Comparison of ENCODE assay signal across 18 cellular contexts in genomic region chr3:23431759-23432158, GRCh38.
"Had no signal": no experiment of that assay in that cellular context is flagged by ENCODE, and none has a peak within 500 bp of the region (broad histone marks: within the 10 kb centered on the region; RNA-seq: fewer than 3 reads in every experiment).

No MANE protein-coding gene starts in this region.

- H2AFZ ChIP-seq: hepatocyte had no signal

- H3K27me3 ChIP-seq: esophagus muscularis mucosa, hepatocyte, pancreas, right lobe of liver, spleen, tibial artery, upper lobe of left lung, uterus had no signal

- H3K4me3 ChIP-seq: esophagus muscularis mucosa, hepatocyte, pancreas, right lobe of liver, spleen, tibial artery, upper lobe of left lung, uterus had no signal

- ATAC-seq: effector memory CD8-positive, alpha-beta T cell; pancreas; right lobe of liver; stimulated activated memory B cell treated with anti-CD40 and anti-IgM and Interleukin-4, amounts not matched to agents 10 μg/mL and 1 μg/mL and 100 μg/mL, for 72 hours had no signal

- H3K36me3 ChIP-seq: esophagus muscularis mucosa, pancreas, right lobe of liver, spleen, tibial artery, upper lobe of left lung, uterus had no signal

- H3K27ac ChIP-seq: epithelial cell of prostate, esophagus muscularis mucosa, hepatocyte, pancreas, right lobe of liver, spleen, tibial artery, upper lobe of left lung, uterus had no signal

- H3K4me2 ChIP-seq: hepatocyte had no signal

- H3K9me3 ChIP-seq: esophagus muscularis mucosa, pancreas, right lobe of liver, tibial artery, upper lobe of left lung, uterus had no signal

- H3K4me1 ChIP-seq: pancreas, right lobe of liver, upper lobe of left lung, uterus had no signal

- DNase-seq: effector memory CD8-positive, alpha-beta T cell; head of caudate nucleus; mesendoderm; naive B cell; occipital lobe; pancreas; right lobe of liver; spleen; stimulated activated CD4-positive, alpha-beta T cell treated with anti-CD3 and anti-CD28 coated beads, Interleukin-15, amount 100 ng/mL, for 24 hours; stimulated activated CD4-positive, alpha-beta T cell treated with anti-CD3 and anti-CD28 coated beads, Interleukin-1b, Interleukin-23, amount 100 ng/mL, for 48 hours; stimulated activated CD4-positive, alpha-beta T cell treated with anti-CD3 and anti-CD28 coated beads, Interleukin-4, amount 100 ng/mL, for 24 hours; tibial artery; upper lobe of left lung; uterus had no signal
